In genomic region chr10:116800356-116800929, GRCh38 we compare ENCODE assay signal across 27 cellular contexts. TPM values are rescaled to one million over a fixed set of nuclear protein-coding genes. Genes with fewer than 3 reads are reported as not detected.
A peak's percentile ranks its signal among the peaks of the same experiment; 100 is the strongest.
DNase-seq lines count a peak whose midpoint lies in the region; ATAC-seq and TF ChIP-seq lines count a peak whose summit lies in the region.
"Had no signal": no experiment of that assay in that cellular context is flagged by ENCODE, and none has a peak within 500 bp of the region (broad histone marks: within the 10 kb centered on the region; RNA-seq: fewer than 3 reads in every experiment).

No MANE protein-coding gene starts in this region.

- no peaks in the 10 kb centered on the region for H3K79me1 ChIP-seq in IMR-90 (ENCODE audit: low read depth in 1 of 2, low read length in 2 of 2)

- no peak for ATAC-seq in IMR-90 (ENCODE audit: low read depth)
- ATAC-seq: CD8-positive, alpha-beta T cell; Right ventricle myocardium inferior; SK-N-SH treated with all-trans-retinoic acid at 6 μM for 48 hours had no signal

- no peak overlapping the region for H2AFZ ChIP-seq in IMR-90 (replicated peaks; ENCODE audit: low read length, poor library complexity)
- H2AFZ ChIP-seq: PC-9 had no signal

- no peak overlapping the region for H2AK5ac ChIP-seq in IMR-90 (ENCODE audit: low read depth, low read length)

- TF ChIP-seq RAD21 in IMR-90 (IDR thresholded peaks at IDR 0.05; ENCODE audit: low read length): no peak

- no peak overlapping the region for H2BK120ac ChIP-seq in IMR-90 (ENCODE audit: low read depth, low read length)

- no peak overlapping the region for H2BK15ac ChIP-seq in IMR-90 (ENCODE audit: low read depth, low read length)

- H3K18ac ChIP-seq in IMR-90 (ENCODE audit: low read depth, low read length): no peak overlapping the region

- H4K20me1 ChIP-seq in BLaER1 (no peaks in the 10 kb centered on the region), IMR-90 (ENCODE audit: insufficient read depth, low read length) (no peaks in the 10 kb centered on the region)

- no peak overlapping the region for H4K91ac ChIP-seq in IMR-90 (ENCODE audit: insufficient read depth, low read depth, low read length)

- H2BK5ac ChIP-seq in IMR-90 (ENCODE audit: low read depth, low read length, poor library complexity, severe bottlenecking): no peak overlapping the region

- no peak overlapping the region for H4K5ac ChIP-seq in IMR-90 (ENCODE audit: low read depth, low read length)

- no peak overlapping the region for H3K14ac ChIP-seq in IMR-90 (replicated peaks; ENCODE audit: low read depth, low read length)

- intact Hi-C loops in IMR-90 (cut with micrococcal nuclease): no loop called here
- intact Hi-C loops in sigmoid colon (cut with DNase I): no loop called here
- intact Hi-C loops in stomach (cut with DNase I; ENCODE audit: low total_unique reads): no loop called here

- TF ChIP-seq EP300 in sigmoid colon (IDR thresholded peaks at IDR 0.05) (no peak), stomach (IDR thresholded peaks at IDR 0.05) (no peak)

- in situ Hi-C loops in IMR-90 (cut with MboI; ENCODE audit: low sequenced_read_pairs): no loop called here

- POLR2A ChIA-PET in IMR-90 (lab: Charles Lee; ENCODE audit: unreplicated experiment): no interaction called here

- no peak overlapping the region for H3K27ac ChIP-seq in BLaER1
- no peak overlapping the region for H3K27ac ChIP-seq in IMR-90 (ENCODE audit: insufficient read depth, low read length)
- no peak overlapping the region for H3K27ac ChIP-seq in iPS-20b (ENCODE audit: low read length)
- no peak overlapping the region for H3K27ac ChIP-seq in sigmoid colon
- no peak overlapping the region for H3K27ac ChIP-seq in stomach
- H3K27ac ChIP-seq: C4-2B, HL-60, PC-9, SJCRH30 had no signal

- H2AK9ac ChIP-seq in IMR-90 (replicated peaks; ENCODE audit: low read depth, low read length, poor library complexity): peak overlapping the region; percentile 20

- H3K9ac ChIP-seq in BLaER1 (no peak overlapping the region), IMR-90 (ENCODE audit: low read depth, low read length) (no peak overlapping the region), iPS-20b (ENCODE audit: low read depth, low read length) (no peak overlapping the region; the same call in 1 of the 2 replicates)

- H2BK20ac ChIP-seq in IMR-90 (ENCODE audit: low read depth, low read length): no peak overlapping the region

- H3K4me3 ChIP-seq in BLaER1: no peak overlapping the region
- H3K4me3 ChIP-seq in IMR-90 (ENCODE audit: insufficient read depth, low read depth, low read length): no peak overlapping the region
- peak overlapping the region; percentile 34; the same call in 1 of the 2 replicates for H3K4me3 ChIP-seq in iPS-20b (ENCODE audit: low read length)
- no peak overlapping the region for H3K4me3 ChIP-seq in sigmoid colon
- H3K4me3 ChIP-seq in stomach: no peak overlapping the region
- H3K4me3 ChIP-seq: PC-9, SJCRH30 had no signal

- TF ChIP-seq CTCF in IMR-90 (conservative IDR thresholded peaks at IDR 0.05; ENCODE audit: low read depth, low read length) (no peak), sigmoid colon (IDR thresholded peaks at IDR 0.05) (no peak), GM20000 (IDR thresholded peaks at IDR 0.05; ENCODE audit: extremely low read depth, missing control alignments) (no peak), stomach (IDR thresholded peaks at IDR 0.05) (no peak)

- H3K4me1 ChIP-seq in BLaER1 (peaks cover 12% of the 10 kb centered on the region), IMR-90 (ENCODE audit: control insufficient read depth, insufficient read depth, low read length) (no peaks in the 10 kb centered on the region), iPS-20b (ENCODE audit: insufficient read depth, low read length) (peaks cover 14% of the 10 kb centered on the region; the same call in 1 of the 2 replicates), sigmoid colon (no peaks in the 10 kb centered on the region), stomach (no peaks in the 10 kb centered on the region)
- H3K4me1 ChIP-seq: Caco-2, SJCRH30 had no signal

- no peaks in the 10 kb centered on the region for H3K36me3 ChIP-seq in BLaER1
- H3K36me3 ChIP-seq in IMR-90 (ENCODE audit: control insufficient read depth, insufficient read depth, low read length): no peaks in the 10 kb centered on the region
- no peaks in the 10 kb centered on the region for H3K36me3 ChIP-seq in iPS-20b (ENCODE audit: insufficient read depth, low read depth, low read length)
- no peaks in the 10 kb centered on the region for H3K36me3 ChIP-seq in sigmoid colon
- H3K36me3 ChIP-seq in stomach: no peaks in the 10 kb centered on the region
- H3K36me3 ChIP-seq: SJCRH30 had no signal

- DNase-seq in IMR-90 (no peak), sigmoid colon (peak; percentile 2), GM20000 (ENCODE audit: low spot score) (no peak), stomach (no peak), NCI-H1092 (lab: John Stamatoyannopoulos, UW) (no peak)
- DNase-seq: AML-193; Caco-2; CD8-positive, alpha-beta T cell; Karpas-422; NCI-H1105; NCI-H1436 treated with DMSO at 0.1 percent for 48 hours; NCI-H187 treated with DMSO at 0.1 percent for 48 hours; NCI-H2171 treated with DMSO at 0.1 percent for 48 hours; NCI-H345; NCI-H510A treated with DMSO at 0.1 percent for 48 hours; NCI-H748 treated with DMSO at 0.1 percent for 48 hours; NK-92 treated with Interleukin-12 subunit alpha and Interleukin-12 subunit beta, amount 100 ng/mL, for 24 hours; PC-9; SJCRH30 had no signal

- H3K27me3 ChIP-seq in BLaER1 (no peaks in the 10 kb centered on the region), IMR-90 (ENCODE audit: control insufficient read depth, insufficient read depth, low read length) (peaks cover 28% of the 10 kb centered on the region), iPS-20b (ENCODE audit: insufficient read depth, low read length) (peaks cover 48% of the 10 kb centered on the region), sigmoid colon (peaks cover 0 to 17% (median 0%) of the 10 kb centered on the region in 3 donors), stomach (peaks cover 0 to 68% (median 10%) of the 10 kb centered on the region in 3 donors)

- CTCF ChIA-PET in IMR-90 (lab: Yijun Ruan, JAX): interaction anchor here (1.2 kb wide), 1 partner anchor 374 kb away, joined by 6 read pairs; no protein-coding TSS in a partner anchor

- 70% methylated on average over 3 of the region's 9 CpGs; no CpG with 5 or more reads in 1 of the 2 experiments for WGBS in IMR-90 (ENCODE audit: extremely low coverage in 2 of 2, insufficient read length in 1 of 2), 2 experiments
- WGBS in sigmoid colon, 2 donors: 83 to 88% methylated on average over 9 of the region's 9 CpGs
- 72 to 77% (median 76%) methylated on average over 9 of the region's 9 CpGs for WGBS in stomach, 5 donors

- H3K4me2 ChIP-seq in BLaER1 (peak overlapping the region; percentile 28), IMR-90 (ENCODE audit: low read depth, low read length) (no peak overlapping the region)
- H3K4me2 ChIP-seq: PC-9 had no signal

- TF ChIP-seq POLR2A in IMR-90 (IDR thresholded peaks at IDR 0.05; ENCODE audit: low read depth, low read length) (no peak), sigmoid colon (IDR thresholded peaks at IDR 0.05) (no peak), stomach (IDR thresholded peaks at IDR 0.05) (no peak)

- no peak overlapping the region for H3K4ac ChIP-seq in IMR-90 (ENCODE audit: low read depth, low read length)

- H3K9me1 ChIP-seq in IMR-90 (ENCODE audit: insufficient read depth, low read length): no peaks in the 10 kb centered on the region

- H3K56ac ChIP-seq in IMR-90 (ENCODE audit: extremely low read depth, insufficient read depth, low read length): no peak overlapping the region

- no peak overlapping the region for H4K8ac ChIP-seq in IMR-90 (ENCODE audit: low read depth in 2 of 2, low read length in 2 of 2)

- H3K9me3 ChIP-seq in BLaER1: no peaks in the 10 kb centered on the region
- H3K9me3 ChIP-seq in IMR-90 (ENCODE audit: control insufficient read depth, insufficient read depth, low read length): no peaks in the 10 kb centered on the region
- H3K9me3 ChIP-seq in iPS-20b (ENCODE audit: insufficient read depth, low read depth, low read length): no peaks in the 10 kb centered on the region
- H3K9me3 ChIP-seq in sigmoid colon: no peaks in the 10 kb centered on the region
- H3K9me3 ChIP-seq in stomach: no peaks in the 10 kb centered on the region
- H3K9me3 ChIP-seq: Caco-2, SJCRH30 had no signal

- dilution Hi-C loops in IMR-90 (cut with HindIII; ENCODE audit: low sequenced_read_pairs, unreplicated experiment): no loop called here

- H3K23ac ChIP-seq in IMR-90 (ENCODE audit: low read depth, low read length): no peak overlapping the region

- no TSS peak for BruUV-seq in IMR-90 (replicated peaks; lab: Mats Ljungman, UMichigan)

TF ChIP-seq in IMR-90, 13 proteins besides CTCF, POLR2A, EP300 and RAD21:
- TF ChIP-seq FOS (IDR thresholded peaks at IDR 0.05; ENCODE audit: low read depth, low read length) (no peak), MAZ (IDR thresholded peaks at IDR 0.05; ENCODE audit: borderline replicate concordance, low read depth, low read length) (no peak), BHLHE40 (IDR thresholded peaks at IDR 0.05; ENCODE audit: low read depth, low read length) (no peak), RFX5 (IDR thresholded peaks at IDR 0.05; ENCODE audit: low read depth, low read length) (no peak), NFE2L2 (IDR thresholded peaks at IDR 0.05; ENCODE audit: low read depth, low read length) (no peak), CEBPB (IDR thresholded peaks at IDR 0.05; ENCODE audit: low read depth, low read length) (no peak), MXI1 (IDR thresholded peaks at IDR 0.05; ENCODE audit: borderline replicate concordance, low read depth, low read length) (no peak)
TF ChIP-seq in IMR-90: peak in this region for 0.

RNA-seq across cellular contexts. Expression of gene ENO4, which starts 48.9 kb away (rescaled TPM):
- total RNA-seq in IMR-90 (2012; rRNA removed) (under 0.01 TPM in 2 replicates), sigmoid colon (10 to 100 TPM in 1 of 4 donors, under 1 TPM in 2, not detected in 1; 0.16 to 13.0 (median 0.27) TPM), stomach (1 to 10 TPM in 1 of 5 donors, under 1 TPM in 1, not detected in 3; 0.55 to 2.2 TPM)
- polyA plus RNA-seq in IMR-90 (2012; rRNA removed) (0.05 and 0.06 TPM in 2 replicates), sigmoid colon (under 1 TPM in 1 of 3 donors, not detected in 2; 0.09 TPM), stomach (under 1 TPM in 2 of 3 donors, not detected in 1; 0.05 to 0.06 TPM)
- 0.03 and 0.04 TPM in 2 replicates for polyA plus RNA-seq in IMR-90 (2012; cell fraction: cytosol; rRNA removed)
- 0.05 and 0.18 TPM in 2 replicates for polyA plus RNA-seq in IMR-90 (2012; cell fraction: nucleus; rRNA removed; ENCODE audit: low replicate concordance)
- total RNA-seq: Caco-2; CD8-positive, alpha-beta T cell; M059J; Right ventricle myocardium inferior; RPMI7951 had no signal

RNA-seq across cellular contexts. Expression of gene HSPA12A, which starts 58.1 kb away (rescaled TPM):
- total RNA-seq in IMR-90 (2012; rRNA removed) (16.1 and 18.6 TPM in 2 replicates), sigmoid colon (10 to 100 TPM; 12.3 to 17.4 (median 15.4) TPM), stomach (10 to 100 TPM in 2 of 5 donors, 1 to 10 TPM in 3; 2.9 to 25.5 (median 6.1) TPM)
- polyA plus RNA-seq in IMR-90 (2012; rRNA removed) (14.6 and 16.7 TPM in 2 replicates), sigmoid colon (1 to 10 TPM; 1.4 to 3.6 (median 3.0) TPM), stomach (1 to 10 TPM; 2.0 to 2.7 (median 2.4) TPM)
- 6.6 and 6.9 TPM in 2 replicates for polyA plus RNA-seq in IMR-90 (2012; cell fraction: cytosol; rRNA removed)
- polyA plus RNA-seq in IMR-90 (2012; cell fraction: nucleus; rRNA removed; ENCODE audit: low replicate concordance): 34.4 and 57.2 TPM in 2 replicates
